ENCODE assay signal across 1 cellular context in genomic region chr19:3627351-3627723, GRCh38.
TF ChIP-seq lines count a peak whose summit lies in the region.

No MANE protein-coding gene starts in this region.

TF ChIP-seq in H1, 55 proteins besides CTCF, POLR2A, EP300 and RAD21:
- TF ChIP-seq CHD2 (IDR thresholded peaks at IDR 0.05; ENCODE audit: low read length): no peak
- no peak for TF ChIP-seq SAP30 (IDR thresholded peaks at IDR 0.05; ENCODE audit: insufficient read depth, insufficient replicate concordance, low read length)
- TF ChIP-seq BACH1 (IDR thresholded peaks at IDR 0.05; ENCODE audit: low read length): no peak
- no peak for TF ChIP-seq CHD7 (IDR thresholded peaks at IDR 0.05; ENCODE audit: insufficient replicate concordance, low read length)
- TF ChIP-seq HDAC2 (IDR thresholded peaks at IDR 0.05; ENCODE audit: borderline replicate concordance in 1 of 2, low read depth in 2 of 2, low read length in 2 of 2): peak in 1 of 2 experiments; percentile 99; a peak in 2 of 4 replicates
- TF ChIP-seq GABPA (IDR thresholded peaks at IDR 0.05; ENCODE audit: borderline replicate concordance, insufficient read depth, low read length): no peak
- 0 out of 2 replicates have a peak, but pooled peaks have one; percentile 8 for TF ChIP-seq PHF8 (conservative IDR thresholded peaks at IDR 0.05; ENCODE audit: low read depth, low read length)
- no peak for TF ChIP-seq FOSL1 (IDR thresholded peaks at IDR 0.05; ENCODE audit: insufficient read depth, low read depth, low read length)
- no peak for TF ChIP-seq TEAD4 (IDR thresholded peaks at IDR 0.05; ENCODE audit: low read depth, low read length)
- peak; percentile 99 for TF ChIP-seq KDM1A (IDR thresholded peaks at IDR 0.05; ENCODE audit: borderline replicate concordance, low read length)
- TF ChIP-seq CREB1 (IDR thresholded peaks at IDR 0.05): no peak
- no peak for TF ChIP-seq SIX5 (IDR thresholded peaks at IDR 0.05; ENCODE audit: low read depth, low read length)
